ENCODE assay signal across 19 cellular contexts in the genomic region with DNA sequence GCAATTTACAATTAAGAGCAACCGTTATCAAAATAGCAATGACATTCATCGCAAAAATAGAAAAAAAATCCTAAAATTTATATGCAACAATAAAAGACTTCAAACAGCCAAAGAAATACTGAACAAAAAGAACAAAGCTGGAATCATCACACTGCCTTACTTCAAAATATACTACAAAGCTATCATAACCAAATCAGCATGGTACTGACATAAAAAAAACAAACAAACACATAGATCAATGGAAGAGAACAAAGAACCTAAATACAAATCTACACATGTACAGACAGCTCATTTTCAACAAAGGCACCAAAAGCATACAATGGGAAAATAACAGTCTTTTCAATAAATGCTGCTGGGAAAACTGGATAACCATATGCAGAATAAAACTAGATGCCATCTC. TPM values are rescaled to one million over a fixed set of nuclear protein-coding genes. Genes with fewer than 3 reads are reported as not detected.
DNase-seq lines count a peak whose midpoint lies in the region; ATAC-seq, FAIRE-seq and TF ChIP-seq lines count a peak whose summit lies in the region.
"Had no signal": no experiment of that assay in that cellular context is flagged by ENCODE, and none has a peak within 500 bp of the region (broad histone marks: within the 10 kb centered on the region; RNA-seq: fewer than 3 reads in every experiment).

No MANE protein-coding gene starts in this region.

- peaks cover 3% of the 10 kb centered on the region in 2 experiments; a peak in 4 of 5 replicates for H3K4me1 ChIP-seq in K562 (replicated peaks in 1 of 2; ENCODE audit: control insufficient read depth in 2 of 2, insufficient read depth in 2 of 2, low read length in 2 of 2)

- in situ Hi-C loops in K562 (cut with MboI), result no loop called here

- no peaks in the 10 kb centered on the region for H4K20me1 ChIP-seq in K562 (replicated peaks; ENCODE audit: control insufficient read depth, insufficient read depth, low read length)

- no peak overlapping the region for H3K9ac ChIP-seq in K562 (ENCODE audit: insufficient read depth in 1 of 2, low read depth in 2 of 2, low read length in 2 of 2)

- H3K27ac ChIP-seq in K562 (ENCODE audit: extremely low read depth, low read depth, low read length), result no peak overlapping the region
- H3K27ac ChIP-seq: HL-60 had no signal

- no peaks in the 10 kb centered on the region for H3K27me3 Mint-ChIP-seq in activated naive CD8-positive, alpha-beta T cell
- H3K27me3 Mint-ChIP-seq in activated naive CD8-positive, alpha-beta T cell treated with anti-CD3 and anti-CD28 coated beads, Interleukin-2, amount 50 U/mL, for 24 hours, result no peaks in the 10 kb centered on the region
- peaks cover 2% of the 10 kb centered on the region for H3K27me3 Mint-ChIP-seq in endothelial cell (ENCODE audit: unreplicated experiment)
- H3K27me3 Mint-ChIP-seq: B cell; CD4-positive, CD25-positive, alpha-beta regulatory T cell had no signal

- POLR2A ChIA-PET in K562 (lab: Yijun Ruan, JAX), result no interaction called here

- H3K4me3 Mint-ChIP-seq in activated naive CD8-positive, alpha-beta T cell, result peak overlapping the region; percentile 43
- H3K4me3 Mint-ChIP-seq in activated naive CD8-positive, alpha-beta T cell treated with anti-CD3 and anti-CD28 coated beads, Interleukin-2, amount 50 U/mL, for 24 hours, result no peak overlapping the region
- peak overlapping the region; percentile 6 for H3K4me3 Mint-ChIP-seq in endothelial cell (ENCODE audit: unreplicated experiment)
- H3K4me3 Mint-ChIP-seq: B cell; CD4-positive, CD25-positive, alpha-beta regulatory T cell; H9 had no signal

- TF ChIP-seq RAD21 in K562 (CRISPR knock-in tag; conservative IDR thresholded peaks at IDR 0.05 in 1 of 2, IDR thresholded peaks at IDR 0.05 in 1 of 2), result no peak

- no peak for DNase-seq in activated naive CD8-positive, alpha-beta T cell treated with anti-CD3 and anti-CD28 coated beads, Interleukin-2, amount 50 U/mL, for 24 hours
- no peak for DNase-seq in K562 (ENCODE audit: extremely low read depth in 1 of 4, low spot score in 3 of 4)
- no peak for DNase-seq in endothelial cell (ENCODE audit: low spot score)
- no peak for DNase-seq in NCI-H2227 (lab: John Stamatoyannopoulos, UW; ENCODE audit: unreplicated experiment)
- DNase-seq in T-helper 9 cell, result no peak
- DNase-seq: C1 segment of cervical spinal cord; CD4-positive, CD25-positive, alpha-beta regulatory T cell; CD8-positive, alpha-beta memory T cell; COR-L47; DMS 273 treated with DMSO at 0.1 percent for 48 hours; DMS53; DND-41; EL; GOT3; H9 had no signal

- BruUV-seq in K562 (replicated peaks; lab: Mats Ljungman, UMichigan), result no TSS peak

- TF ChIP-seq EP300 in K562 (IDR thresholded peaks at IDR 0.05; ENCODE audit: low read length), result no peak

- H3K4me1 Mint-ChIP-seq in activated naive CD8-positive, alpha-beta T cell (ENCODE audit: low read depth), result peaks cover 46% of the 10 kb centered on the region
- peaks cover 51% of the 10 kb centered on the region for H3K4me1 Mint-ChIP-seq in activated naive CD8-positive, alpha-beta T cell treated with anti-CD3 and anti-CD28 coated beads, Interleukin-2, amount 50 U/mL, for 24 hours
- H3K4me1 Mint-ChIP-seq in endothelial cell (ENCODE audit: unreplicated experiment), result peaks cover 10% of the 10 kb centered on the region

- peaks cover 55% of the 10 kb centered on the region for H3K36me3 Mint-ChIP-seq in activated naive CD8-positive, alpha-beta T cell
- peaks cover 91% of the 10 kb centered on the region for H3K36me3 Mint-ChIP-seq in activated naive CD8-positive, alpha-beta T cell treated with anti-CD3 and anti-CD28 coated beads, Interleukin-2, amount 50 U/mL, for 24 hours (ENCODE audit: low read depth)
- peaks cover 46% of the 10 kb centered on the region for H3K36me3 Mint-ChIP-seq in endothelial cell (ENCODE audit: low read depth, unreplicated experiment)

- H3K9me3 ChIP-seq in K562 (replicated peaks; ENCODE audit: control insufficient read depth, insufficient read depth, low read depth, low read length), result peaks cover 12% of the 10 kb centered on the region

- CTCF ChIA-PET in K562 (lab: Yijun Ruan, JAX; ENCODE audit: low intra/inter-chr PET ratio), result interaction anchor here (0.7 kb wide), 1 partner anchor 481 kb away, joined by 3 read pairs; no protein-coding TSS in a partner anchor

- TF ChIP-seq CTCF in K562 (IDR thresholded peaks at IDR 0.05 in 2 of 3, conservative IDR thresholded peaks at IDR 0.05 in 1 of 3; ENCODE audit: insufficient read depth in 2 of 3, low read depth in 1 of 3, low read length in 3 of 3), result no peak
- no peak for TF ChIP-seq CTCF in endothelial cell (IDR thresholded peaks at IDR 0.05; ENCODE audit: unreplicated experiment)

- no peaks in the 10 kb centered on the region for H3K9me1 ChIP-seq in K562 (ENCODE audit: control insufficient read depth, insufficient read depth, low read length)

- intact Hi-C loops in K562 (cut with micrococcal nuclease), result no loop called here

- H3K36me3 ChIP-seq in K562 (ENCODE audit: control insufficient read depth, insufficient read depth, low read length), result peaks cover 66% of the 10 kb centered on the region

- no peak overlapping the region for H2AFZ ChIP-seq in K562 (ENCODE audit: low read depth, low read length)

- H3K79me2 ChIP-seq in K562 (ENCODE audit: control insufficient read depth, insufficient read depth, low read length), result peaks cover 100% of the 10 kb centered on the region

- no peak for FAIRE-seq in K562 (lab: Jason Lieb, UNC)
- FAIRE-seq: GM12878 had no signal

- no peak overlapping the region for H3K27ac Mint-ChIP-seq in activated naive CD8-positive, alpha-beta T cell
- H3K27ac Mint-ChIP-seq in activated naive CD8-positive, alpha-beta T cell treated with anti-CD3 and anti-CD28 coated beads, Interleukin-2, amount 50 U/mL, for 24 hours, result no peak overlapping the region
- no peak overlapping the region for H3K27ac Mint-ChIP-seq in endothelial cell (ENCODE audit: unreplicated experiment)
- H3K27ac Mint-ChIP-seq: B cell; CD4-positive, CD25-positive, alpha-beta regulatory T cell; H9 had no signal

- TF ChIP-seq POLR2A in K562 (conservative IDR thresholded peaks at IDR 0.05), result no peak

- no peak overlapping the region for H3K4me2 ChIP-seq in K562 (ENCODE audit: insufficient read depth, low read length)

- H3K27me3 ChIP-seq in K562 (ENCODE audit: control insufficient read depth in 2 of 2, insufficient read depth in 2 of 2, low read length in 2 of 2), result no peaks in the 10 kb centered on the region

- WGBS in K562 (ENCODE audit: insufficient coverage, low coverage, missing lambda C conversion rate), result 100% methylated on average over 2 of the region's 2 CpGs

- ATAC-seq in activated naive CD8-positive, alpha-beta T cell treated with anti-CD3 and anti-CD28 coated beads, Interleukin-2, amount 50 U/mL, for 24 hours, result no peak
- no peak for ATAC-seq in K562
- ATAC-seq: GM12878 had no signal

- no peak overlapping the region for H3K4me3 ChIP-seq in K562
- H3K4me3 ChIP-seq: GM12878 had no signal

- peaks cover 35% of the 10 kb centered on the region for H3K9me3 Mint-ChIP-seq in activated naive CD8-positive, alpha-beta T cell (ENCODE audit: low read depth)
- H3K9me3 Mint-ChIP-seq in activated naive CD8-positive, alpha-beta T cell treated with anti-CD3 and anti-CD28 coated beads, Interleukin-2, amount 50 U/mL, for 24 hours, result peaks cover 54% of the 10 kb centered on the region
- peaks cover 4% of the 10 kb centered on the region for H3K9me3 Mint-ChIP-seq in endothelial cell (ENCODE audit: unreplicated experiment)

TF ChIP-seq in K562, 482 proteins besides CTCF, POLR2A, EP300 and RAD21 (continues in another document):
- TF ChIP-seq BHLHE40 (IDR thresholded peaks at IDR 0.05; ENCODE audit: low read length), result no peak

RNA-seq across cellular contexts. Expression of gene ZNF562, which starts 6.4 kb away (rescaled TPM):
- total RNA-seq in K562 (2011; cell fraction: chromatin; rRNA removed; ENCODE audit: low replicate concordance), result 55.9 and 96.8 TPM in 2 replicates
- 46.9 and 49.9 TPM in 2 replicates for total RNA-seq in K562 (2011; cell fraction: nucleolus; rRNA removed)
- total RNA-seq in K562 (2011; cell fraction: nucleoplasm; rRNA removed), result 65.7 and 90.8 TPM in 2 replicates
- total RNA-seq in K562 (2014; rRNA removed), result 20.8 and 24.0 TPM in 2 replicates
- total RNA-seq in K562 (2014; rRNA removed; fragmentation: Illumina TruSeq; extraction: Trizol), result 46.9 and 51.0 TPM in 2 replicates
- total RNA-seq in K562 (2015; rRNA removed; fragmentation: Illumina TruSeq; extraction: Trizol), result 36.1 and 39.7 TPM in 2 replicates
- 31.5 and 34.3 TPM in 2 replicates for total RNA-seq in K562 (2021)
- 32.8 and 33.9 TPM in 2 replicates for polyA plus RNA-seq in K562 (2011; rRNA removed)
- 8.8 and 16.8 TPM in 2 replicates for polyA plus RNA-seq in K562 (2011; cell fraction: cytosol; rRNA removed)
- 20.2 and 23.6 TPM in 2 replicates for polyA plus RNA-seq in K562 (2011; cell fraction: nucleus; rRNA removed)
- 8.5 and 11.4 TPM in 2 replicates for polyA plus RNA-seq in K562 (2012)
- polyA plus RNA-seq in K562 (2014; fragmentation: Illumina TruSeq; extraction: Trizol), result 17.9 and 18.4 TPM in 2 replicates
- polyA plus RNA-seq in K562 (2014; fragmentation: Nextera tagmentation; extraction: Ambion mirVana), result 10 to 100 TPM; 11.8 to 15.1 TPM
- polyA plus RNA-seq in K562 (2014; rRNA removed), result 13.1 and 17.1 TPM in 2 replicates
- polyA minus RNA-seq in K562 (2011; rRNA and poly(A)+ RNA removed), result 120 and 125 TPM in 2 replicates
- polyA minus RNA-seq in K562 (2011; cell fraction: cytosol; rRNA and poly(A)+ RNA removed), result 30.3 and 53.3 TPM in 2 replicates
- 36.4 and 38.7 TPM in 2 replicates for polyA minus RNA-seq in K562 (2011; cell fraction: nucleus; rRNA and poly(A)+ RNA removed)
- 38.2 TPM for total RNA-seq in endothelial cell (ENCODE audit: unreplicated experiment)

RNA-seq across cellular contexts. Expression of gene ZNF561, which starts 47.5 kb away (rescaled TPM):
- 119 and 133 TPM in 2 replicates for total RNA-seq in K562 (2011; cell fraction: chromatin; rRNA removed; ENCODE audit: low replicate concordance)
- 115 and 120 TPM in 2 replicates for total RNA-seq in K562 (2011; cell fraction: nucleolus; rRNA removed)
- 91.3 and 101 TPM in 2 replicates for total RNA-seq in K562 (2011; cell fraction: nucleoplasm; rRNA removed)
- 12.7 and 16.8 TPM in 2 replicates for total RNA-seq in K562 (2014; rRNA removed)
- 33.4 and 34.9 TPM in 2 replicates for total RNA-seq in K562 (2014; rRNA removed; fragmentation: Illumina TruSeq; extraction: Trizol)
- 21.2 and 23.6 TPM in 2 replicates for total RNA-seq in K562 (2015; rRNA removed; fragmentation: Illumina TruSeq; extraction: Trizol)
- total RNA-seq in K562 (2021), result 21.8 and 25.9 TPM in 2 replicates
- polyA plus RNA-seq in K562 (2011; rRNA removed), result 31.3 and 32.7 TPM in 2 replicates
- polyA plus RNA-seq in K562 (2011; cell fraction: cytosol; rRNA removed), result 13.4 and 17.9 TPM in 2 replicates
- 41.7 and 44.4 TPM in 2 replicates for polyA plus RNA-seq in K562 (2011; cell fraction: nucleus; rRNA removed)
- polyA plus RNA-seq in K562 (2012), result 15.6 and 22.6 TPM in 2 replicates
- 23.3 and 25.9 TPM in 2 replicates for polyA plus RNA-seq in K562 (2014; fragmentation: Illumina TruSeq; extraction: Trizol)
- 10 to 100 TPM; 19.2 to 25.6 TPM for polyA plus RNA-seq in K562 (2014; fragmentation: Nextera tagmentation; extraction: Ambion mirVana)
- polyA plus RNA-seq in K562 (2014; rRNA removed), result 13.9 and 18.6 TPM in 2 replicates
- 73.9 and 77.3 TPM in 2 replicates for polyA minus RNA-seq in K562 (2011; rRNA and poly(A)+ RNA removed)
- 14.3 and 22.5 TPM in 2 replicates for polyA minus RNA-seq in K562 (2011; cell fraction: cytosol; rRNA and poly(A)+ RNA removed)
- 42.9 and 71.0 TPM in 2 replicates for polyA minus RNA-seq in K562 (2011; cell fraction: nucleus; rRNA and poly(A)+ RNA removed)
- 62.5 TPM for total RNA-seq in endothelial cell (ENCODE audit: unreplicated experiment)
